Comparison of ENCODE assay signal across 8 cellular contexts in the genomic region with DNA sequence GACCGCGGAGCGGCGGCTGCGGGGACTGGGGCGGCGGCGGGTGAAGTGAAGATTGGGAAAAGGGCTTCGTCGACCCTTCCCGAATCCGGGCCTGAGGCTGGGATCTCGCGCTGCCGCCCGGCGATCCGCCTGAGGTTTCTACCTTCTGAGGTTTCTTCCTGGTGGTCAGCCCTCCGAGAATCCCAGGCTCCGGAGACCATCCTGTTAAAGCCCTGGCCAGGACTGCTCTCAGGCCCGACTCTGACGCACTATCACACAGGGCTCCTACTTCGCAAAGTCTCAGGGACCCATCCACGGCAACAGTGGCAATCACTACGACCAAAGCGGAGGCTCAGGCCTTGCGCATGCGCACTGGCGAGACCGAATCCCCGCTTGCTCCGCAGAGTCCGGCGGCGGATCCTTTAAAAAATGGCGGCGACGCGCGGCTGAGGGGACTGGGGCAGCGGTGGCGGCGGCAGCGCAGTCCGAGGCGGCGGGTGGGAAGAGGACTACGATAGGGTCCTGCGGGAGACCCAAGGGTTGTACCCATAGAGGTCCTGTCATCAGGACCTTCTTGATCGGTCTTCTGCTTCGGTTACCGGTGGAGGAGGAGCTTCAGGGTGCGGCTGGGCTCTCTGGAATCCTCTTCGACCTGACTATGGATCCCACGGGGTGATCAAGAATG.
A peak's percentile ranks its signal among the peaks of the same experiment; 100 is the strongest.
DNase-seq lines count a peak whose midpoint lies in the region; ATAC-seq and TF ChIP-seq lines count a peak whose summit lies in the region.
"Not testable (repeated sequence)": the region's sequence is repeated elsewhere in the genome, so short reads cannot be mapped to it uniquely, and the experiment has no call there.

No MANE protein-coding gene starts in this region.

- in situ Hi-C loops in ACHN (cut with HindIII; ENCODE audit: low pct_ligation_motif_present, low pct_unique_long_range_greater_than_20kb, low sequenced_read_pairs): not testable (repeated sequence)

- ATAC-seq in GM18870 (IDR thresholded peaks at IDR 0.05; ENCODE audit: unreplicated experiment) (peak; percentile 80), HG03457 (IDR thresholded peaks at IDR 0.05; ENCODE audit: unreplicated experiment) (peak; percentile 69), left colon (peak; percentile 88)

- intact Hi-C loops in left colon (cut with DNase I, micrococcal nuclease): not testable (repeated sequence)

- peak overlapping the region; percentile 52 to 54 for H3K4me3 ChIP-seq in cardiac fibroblast (replicated peaks in 1 of 2; ENCODE audit: low read depth in 2 of 2, low read length in 2 of 2)

- peak; percentile 79 for DNase-seq in ACHN
- DNase-seq in NCI-H524 (lab: John Stamatoyannopoulos, UW): peak; percentile 63 to 91
- peak; percentile 72 for DNase-seq in activated CD4-positive, alpha-beta T cell treated with anti-CD3 and anti-CD28 coated beads, Interleukin-2, amount 50 U/mL, for 1 hour
- DNase-seq in cardiac fibroblast (ENCODE audit: low read depth in 2 of 2): peak; percentile 76 to 85
- DNase-seq in left colon: peak; percentile 82 to 86
- peak; percentile 66 to 76 for DNase-seq in stimulated activated CD4-positive, alpha-beta T cell treated with anti-CD3 and anti-CD28 coated beads, Interleukin-15, amount 100 ng/mL, for 48 hours (ENCODE audit: low read depth in 2 of 2)

- TF ChIP-seq CTCF in cardiac fibroblast (IDR thresholded peaks at IDR 0.05; ENCODE audit: low read depth, low read length): not testable (repeated sequence)

Comparison
In these comparisons a context has a peak if more than half of its experiments do, and no peak if none do; other contexts are left out.
1. Peak in every context shown above with its lines: DNase-seq, ATAC-seq and H3K4me3 ChIP-seq.